1 cellular context compared by ENCODE assay signal in the genomic region with DNA sequence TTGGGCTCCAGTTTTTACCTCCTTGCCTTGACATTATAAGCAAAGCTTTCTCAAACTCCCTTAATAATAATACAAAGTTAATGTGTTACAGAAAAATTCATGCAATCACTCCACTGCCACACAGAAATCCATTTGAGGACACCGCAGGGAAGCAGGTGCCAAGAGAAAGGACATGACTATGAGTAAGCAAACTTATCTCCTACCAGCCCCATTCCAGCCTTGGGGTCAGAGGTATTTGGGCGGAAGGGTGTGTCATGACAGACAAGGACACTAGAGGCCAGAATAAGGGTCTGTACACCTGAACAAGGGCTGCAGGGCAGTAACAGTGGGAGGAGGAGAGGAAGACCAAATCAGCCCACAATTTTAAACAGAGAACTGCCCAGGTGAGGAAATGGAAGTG.
TF ChIP-seq lines count a peak whose summit lies in the region.

No MANE protein-coding gene starts in this region.

TF ChIP-seq in WTC11, 78 proteins besides CTCF, POLR2A, EP300 and RAD21 (continued from another document):
- TF ChIP-seq, protein P1, sequence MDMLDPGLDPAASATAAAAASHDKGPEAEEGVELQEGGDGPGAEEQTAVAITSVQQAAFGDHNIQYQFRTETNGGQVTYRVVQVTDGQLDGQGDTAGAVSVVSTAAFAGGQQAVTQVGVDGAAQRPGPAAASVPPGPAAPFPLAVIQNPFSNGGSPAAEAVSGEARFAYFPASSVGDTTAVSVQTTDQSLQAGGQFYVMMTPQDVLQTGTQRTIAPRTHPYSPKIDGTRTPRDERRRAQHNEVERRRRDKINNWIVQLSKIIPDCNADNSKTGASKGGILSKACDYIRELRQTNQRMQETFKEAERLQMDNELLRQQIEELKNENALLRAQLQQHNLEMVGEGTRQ (CRISPR knock-in tag; IDR thresholded peaks at IDR 0.05): no peak
- TF ChIP-seq, protein P2, sequence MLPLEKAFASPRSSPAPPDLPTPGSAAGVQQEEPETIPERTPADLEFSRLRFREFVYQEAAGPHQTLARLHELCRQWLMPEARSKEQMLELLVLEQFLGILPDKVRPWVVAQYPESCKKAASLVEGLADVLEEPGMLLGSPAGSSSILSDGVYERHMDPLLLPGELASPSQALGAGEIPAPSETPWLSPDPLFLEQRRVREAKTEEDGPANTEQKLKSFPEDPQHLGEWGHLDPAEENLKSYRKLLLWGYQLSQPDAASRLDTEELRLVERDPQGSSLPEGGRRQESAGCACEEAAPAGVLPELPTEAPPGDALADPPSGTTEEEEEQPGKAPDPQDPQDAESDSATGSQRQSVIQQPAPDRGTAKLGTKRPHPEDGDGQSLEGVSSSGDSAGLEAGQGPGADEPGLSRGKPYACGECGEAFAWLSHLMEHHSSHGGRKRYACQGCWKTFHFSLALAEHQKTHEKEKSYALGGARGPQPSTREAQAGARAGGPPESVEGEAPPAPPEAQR (CRISPR knock-in tag; IDR thresholded peaks at IDR 0.05): no peak
- TF ChIP-seq SP1 (CRISPR knock-in tag; conservative IDR thresholded peaks at IDR 0.05) (no peak), NR3C1 (CRISPR knock-in tag; conservative IDR thresholded peaks at IDR 0.05; ENCODE audit: low read depth) (no peak)
